13 cellular contexts compared by ENCODE assay signal in genomic region chr19:18171605-18172327, GRCh38. TPM values are rescaled to one million over a fixed set of nuclear protein-coding genes. Genes with fewer than 3 reads are reported as not detected.
DNase-seq lines count a peak whose midpoint lies in the region; ATAC-seq, FAIRE-seq and TF ChIP-seq lines count a peak whose summit lies in the region.
"Had no signal": no experiment of that assay in that cellular context is flagged by ENCODE, and none has a peak within 500 bp of the region (broad histone marks: within the 10 kb centered on the region; RNA-seq: fewer than 3 reads in every experiment).

No MANE protein-coding gene starts in this region.

- no peaks in the 10 kb centered on the region for H3K36me3 Mint-ChIP-seq in T-helper 17 cell (ENCODE audit: low read depth)

- no peak for DNase-seq in heart right ventricle
- DNase-seq in Right ventricle myocardium superior = no peak
- DNase-seq in T-helper 17 cell = no peak
- DNase-seq in HepG2 (ENCODE audit: low spot score) = no peak
- no peak for DNase-seq in cerebellum (ENCODE audit: low spot score)
- DNase-seq in H54 (ENCODE audit: insufficient read length, low spot score) = no peak
- DNase-seq in testis = no peak
- DNase-seq: activated CD4-positive, alpha-beta T cell treated with anti-CD3 and anti-CD28 coated beads, Interleukin-2, amount 50 U/mL, for 4 hours; activated naive CD8-positive, alpha-beta T cell treated with anti-CD3 and anti-CD28 coated beads, Interleukin-2, amount 10 ng/mL, durations not matched to agents 7 days and 5 days; NCI-H510A had no signal

- H3K4me2 ChIP-seq in HepG2 (ENCODE audit: low read depth, low read length) = no peak overlapping the region

- H3K27me3 ChIP-seq in heart right ventricle = no peaks in the 10 kb centered on the region
- no peaks in the 10 kb centered on the region for H3K27me3 ChIP-seq in HepG2 (ENCODE audit: control insufficient read depth in 1 of 2, insufficient read depth in 2 of 2, low read length in 2 of 2)
- no peaks in the 10 kb centered on the region for H3K27me3 ChIP-seq in testis
- H3K27me3 ChIP-seq: ovary had no signal

- peaks cover 21% of the 10 kb centered on the region for H3K4me1 Mint-ChIP-seq in T-helper 17 cell

- TF ChIP-seq POLR2A in HepG2 (IDR thresholded peaks at IDR 0.05; ENCODE audit: insufficient read depth in 1 of 2, low read depth in 2 of 2, low read length in 2 of 2) (peak in 1 of 2 experiments; percentile 39; a peak in 1 of 4 replicates), H54 (IDR thresholded peaks at IDR 0.05; ENCODE audit: low read depth, low read length) (no peak), testis (IDR thresholded peaks at IDR 0.05) (no peak)

- H3K4me3 ChIP-seq in heart right ventricle = no peak overlapping the region
- no peak overlapping the region for H3K4me3 ChIP-seq in HepG2 (replicated peaks in 1 of 3; ENCODE audit: insufficient read depth in 1 of 3, low read depth in 2 of 3, low read length in 3 of 3)
- H3K4me3 ChIP-seq in testis = no peak overlapping the region
- H3K4me3 ChIP-seq: ovary had no signal

- H3K9me3 ChIP-seq in heart right ventricle (no peaks in the 10 kb centered on the region), T-helper 17 cell (ENCODE audit: control insufficient read depth, low read length, poor library complexity, severe bottlenecking) (no peaks in the 10 kb centered on the region), HepG2 (ENCODE audit: low read length) (no peaks in the 10 kb centered on the region), testis (no peaks in the 10 kb centered on the region)
- H3K9me3 ChIP-seq: ovary had no signal

- H2AFZ ChIP-seq in HepG2 (ENCODE audit: low read length) = no peak overlapping the region

- TF ChIP-seq CTCF in heart right ventricle (IDR thresholded peaks at IDR 0.05) = no peak
- TF ChIP-seq CTCF in HepG2 (CRISPR knock-in tag; IDR thresholded peaks at IDR 0.05) = no peak
- no peak for TF ChIP-seq CTCF in testis (IDR thresholded peaks at IDR 0.05)

- ATAC-seq in heart right ventricle = peak in 1 of 8 donors; percentile 15
- ATAC-seq in Right ventricle myocardium superior (ENCODE audit: poor library complexity) = no peak
- no peak for ATAC-seq in T-helper 17 cell
- no peak for ATAC-seq in HepG2
- ATAC-seq in HG03280 (IDR thresholded peaks at IDR 0.05; ENCODE audit: unreplicated experiment) = no peak
- ATAC-seq: left lobe of liver had no signal

- H3K4me1 ChIP-seq in heart right ventricle (peaks cover 0 to 76% (median 19%) of the 10 kb centered on the region in 9 donors), HepG2 (ENCODE audit: insufficient read depth, low read length) (peaks cover 14% of the 10 kb centered on the region), testis (peaks cover 9% of the 10 kb centered on the region)

- peak overlapping the region in 6 of 10 donors; percentile 33 to 96 (median 63) for H3K27ac ChIP-seq in heart right ventricle
- H3K27ac ChIP-seq in HepG2 (ENCODE audit: extremely low read length, insufficient read depth, low read length) = no peak overlapping the region
- H3K27ac ChIP-seq in testis = no peak overlapping the region

- CTCF ChIA-PET in HepG2 (lab: Yijun Ruan, JAX; ENCODE audit: low intra/inter-chr PET ratio, low total read pairs) = no interaction called here

- H3K36me3 ChIP-seq in heart right ventricle = peaks cover 3 to 46% (median 7%) of the 10 kb centered on the region in 9 donors
- H3K36me3 ChIP-seq in HepG2 (replicated peaks in 1 of 2; ENCODE audit: control insufficient read depth in 1 of 2, insufficient read depth in 2 of 2, low read length in 2 of 2) = peaks cover 8 to 24% of the 10 kb centered on the region in 2 experiments
- H3K36me3 ChIP-seq in testis (ENCODE audit: low read depth, missing control alignments) = no peaks in the 10 kb centered on the region
- H3K36me3 ChIP-seq: ovary had no signal

- H3K79me2 ChIP-seq in HepG2 (ENCODE audit: insufficient read depth, low read length) = no peaks in the 10 kb centered on the region

- no TSS peak for BruUV-seq in HepG2 (replicated peaks; lab: Mats Ljungman, UMichigan)

- TF ChIP-seq RAD21 in HepG2 (CRISPR knock-in tag; IDR thresholded peaks at IDR 0.05) = no peak

- intact Hi-C loops in heart right ventricle (cut with DNase I) (no loop called here), Right ventricle myocardium superior (cut with DNase I) (no loop called here), HepG2 (cut with micrococcal nuclease; ENCODE audit: unreplicated experiment) (no loop called here), testis (cut with DNase I; ENCODE audit: low total_unique reads) (no loop called here)

- H3K9ac ChIP-seq in HepG2 (ENCODE audit: insufficient read depth, low read depth, low read length) = no peak overlapping the region

- H3K27ac Mint-ChIP-seq in T-helper 17 cell = peak overlapping the region; percentile 37

- no peaks in the 10 kb centered on the region for H3K27me3 Mint-ChIP-seq in T-helper 17 cell
- H3K27me3 Mint-ChIP-seq: activated naive CD8-positive, alpha-beta T cell treated with anti-CD3 and anti-CD28 coated beads, Interleukin-2, amount 10 ng/mL, durations not matched to agents 7 days and 5 days had no signal

- POLR2A ChIA-PET in HepG2 (lab: Yijun Ruan, JAX) = interaction anchor here (0.7 to 1.7 kb wide), 3 partner anchors 21 to 62 kb away, joined by 3 to 4 read pairs (median 3); partner anchors contain the start of gene MPV17L2

- 0 out of 2 replicates have a peak, but pooled peaks cover 3% of the 10 kb centered on the region for H4K20me1 ChIP-seq in HepG2 (ENCODE audit: insufficient read depth, low read length)

- WGBS in heart right ventricle, 2 donors = 83 to 88% methylated on average over 8 of the region's 8 CpGs
- WGBS in HepG2 (ENCODE audit: low lambda C conversion rate) = 94% methylated on average over 8 of the region's 8 CpGs
- WGBS in testis, 2 donors = 84 to 87% methylated on average over 8 of the region's 8 CpGs

- no peak for TF ChIP-seq EP300 in HepG2 (IDR thresholded peaks at IDR 0.05; ENCODE audit: low read depth in 2 of 2, low read length in 2 of 2)
- no peak for TF ChIP-seq EP300 in HepG2 (CRISPR knock-in tag; IDR thresholded peaks at IDR 0.05; ENCODE audit: borderline replicate concordance)

- FAIRE-seq in HepG2 (lab: Jason Lieb, UNC) = no peak
- FAIRE-seq in H54 (lab: Jason Lieb, UNC) = no peak

- H3K4me3 Mint-ChIP-seq in T-helper 17 cell = no peak overlapping the region
- H3K4me3 Mint-ChIP-seq: activated naive CD8-positive, alpha-beta T cell treated with anti-CD3 and anti-CD28 coated beads, Interleukin-2, amount 10 ng/mL, durations not matched to agents 7 days and 5 days had no signal

- in situ Hi-C loops in HepG2 (cut with HindIII; ENCODE audit: extremely low pct_ligation_motif_present, low pct_unique_long_range_greater_than_20kb) = loop anchor here (10.0 kb wide), 1 partner anchor 167 kb away; the partner anchor contains the start of gene ARRDC2

RNA-seq across cellular contexts. Expression of gene IFI30, which starts 1.8 kb away (rescaled TPM):
- total RNA-seq in heart right ventricle = 100 to 1,000 TPM in 1 of 10 donors, 10 to 100 TPM in 7, 1 to 10 TPM in 2; 6.5 to 241 (median 11.9) TPM
- polyA plus RNA-seq in heart right ventricle = 10 to 100 TPM in 1 of 2 donors, 1 to 10 TPM in 1; 9.7 to 31.2 TPM
- 23.1 TPM for total RNA-seq in Right ventricle myocardium superior
- 10 to 100 TPM; 10.1 to 25.8 TPM for total RNA-seq in T-helper 17 cell
- 41.2 and 79.4 TPM in 2 replicates for total RNA-seq in HepG2 (2016; rRNA removed; fragmentation: Illumina TruSeq; extraction: Trizol)
- total RNA-seq in HepG2 (2016; cell fraction: cytosol; rRNA removed; fragmentation: Illumina TruSeq; extraction: Trizol; ENCODE audit: low read depth) = 49.8 and 56.5 TPM in 2 replicates
- 39.1 and 76.9 TPM in 2 replicates for total RNA-seq in HepG2 (2016; cell fraction: insoluble cytoplasmic fraction; rRNA removed; fragmentation: Illumina TruSeq; extraction: Trizol)
- total RNA-seq in HepG2 (2016; cell fraction: membrane; rRNA removed; fragmentation: Illumina TruSeq; extraction: Trizol) = 32.9 and 35.3 TPM in 2 replicates
- 62.2 and 72.4 TPM in 2 replicates for total RNA-seq in HepG2 (2016; cell fraction: nucleus; rRNA removed; fragmentation: Illumina TruSeq; extraction: Trizol)
- polyA plus RNA-seq in HepG2 (2011; rRNA removed) = 24.7 and 25.0 TPM in 2 replicates
- polyA plus RNA-seq in HepG2 (2011; cell fraction: cytosol; rRNA removed) = 33.2 and 51.0 TPM in 2 replicates
- polyA plus RNA-seq in HepG2 (2011; cell fraction: nucleus; rRNA removed) = 13.2 and 16.2 TPM in 2 replicates
- 13.8 and 14.8 TPM in 2 replicates for polyA plus RNA-seq in HepG2 (2012)
- 68.0 and 80.0 TPM in 2 replicates for polyA plus RNA-seq in HepG2 (2016; cell fraction: cytosol; fragmentation: Illumina TruSeq; extraction: Trizol; ENCODE audit: low read depth)
- 46.2 and 52.2 TPM in 2 replicates for polyA plus RNA-seq in HepG2 (2016; cell fraction: insoluble cytoplasmic fraction; fragmentation: Illumina TruSeq; extraction: Trizol; ENCODE audit: low read depth)
- 28.9 and 31.1 TPM in 2 replicates for polyA plus RNA-seq in HepG2 (2016; cell fraction: membrane; fragmentation: Illumina TruSeq; extraction: Trizol; ENCODE audit: low read depth)
- polyA plus RNA-seq in HepG2 (2016; cell fraction: nucleus; fragmentation: Illumina TruSeq; extraction: Trizol; ENCODE audit: insufficient read depth, low read depth) = 133 TPM in 2 replicates
- polyA minus RNA-seq in HepG2 (2011; rRNA and poly(A)+ RNA removed; ENCODE audit: low replicate concordance) = 49.7 and 255 TPM in 2 replicates
- 11.2 and 23.9 TPM in 2 replicates for polyA minus RNA-seq in HepG2 (2011; cell fraction: cytosol; rRNA and poly(A)+ RNA removed)
- 3.7 and 4.4 TPM in 2 replicates for polyA minus RNA-seq in HepG2 (2011; cell fraction: nucleus; rRNA and poly(A)+ RNA removed)
- 0.54 TPM for total RNA-seq in cerebellum
- total RNA-seq in testis = 1 to 10 TPM; 3.2 to 7.4 TPM
- 47.6 TPM for polyA plus RNA-seq in testis (ENCODE audit: insufficient read depth, low read depth, low replicate concordance)

RNA-seq across cellular contexts. Expression of gene PIK3R2, which starts 18.8 kb away (rescaled TPM):
- total RNA-seq in heart right ventricle = 10 to 100 TPM; 15.7 to 29.1 (median 22.3) TPM
- polyA plus RNA-seq in heart right ventricle = 1 to 10 TPM; 2.3 to 6.7 TPM
- 20.8 TPM for total RNA-seq in Right ventricle myocardium superior
- total RNA-seq in T-helper 17 cell = 1 to 10 TPM; 8.6 to 9.1 TPM
- total RNA-seq in HepG2 (2016; rRNA removed; fragmentation: Illumina TruSeq; extraction: Trizol) = 15.8 and 25.3 TPM in 2 replicates
- total RNA-seq in HepG2 (2016; cell fraction: cytosol; rRNA removed; fragmentation: Illumina TruSeq; extraction: Trizol; ENCODE audit: low read depth) = 13.7 and 16.1 TPM in 2 replicates
- total RNA-seq in HepG2 (2016; cell fraction: insoluble cytoplasmic fraction; rRNA removed; fragmentation: Illumina TruSeq; extraction: Trizol) = 12.5 and 18.3 TPM in 2 replicates
- total RNA-seq in HepG2 (2016; cell fraction: membrane; rRNA removed; fragmentation: Illumina TruSeq; extraction: Trizol) = 33.3 and 40.2 TPM in 2 replicates
- total RNA-seq in HepG2 (2016; cell fraction: nucleus; rRNA removed; fragmentation: Illumina TruSeq; extraction: Trizol) = 14.5 and 18.4 TPM in 2 replicates
- 18.6 and 27.2 TPM in 2 replicates for polyA plus RNA-seq in HepG2 (2011; rRNA removed)
- 17.0 and 21.2 TPM in 2 replicates for polyA plus RNA-seq in HepG2 (2011; cell fraction: cytosol; rRNA removed)
- 35.7 and 42.1 TPM in 2 replicates for polyA plus RNA-seq in HepG2 (2011; cell fraction: nucleus; rRNA removed)
- 39.2 and 39.3 TPM in 2 replicates for polyA plus RNA-seq in HepG2 (2012)
- 8.4 and 11.9 TPM in 2 replicates for polyA plus RNA-seq in HepG2 (2016; cell fraction: cytosol; fragmentation: Illumina TruSeq; extraction: Trizol; ENCODE audit: low read depth)
- polyA plus RNA-seq in HepG2 (2016; cell fraction: insoluble cytoplasmic fraction; fragmentation: Illumina TruSeq; extraction: Trizol; ENCODE audit: low read depth) = 30.5 and 42.6 TPM in 2 replicates
- polyA plus RNA-seq in HepG2 (2016; cell fraction: membrane; fragmentation: Illumina TruSeq; extraction: Trizol; ENCODE audit: low read depth) = 46.8 and 48.0 TPM in 2 replicates
- polyA plus RNA-seq in HepG2 (2016; cell fraction: nucleus; fragmentation: Illumina TruSeq; extraction: Trizol; ENCODE audit: insufficient read depth, low read depth) = 60.8 and 65.6 TPM in 2 replicates
- 18.1 and 22.4 TPM in 2 replicates for polyA minus RNA-seq in HepG2 (2011; rRNA and poly(A)+ RNA removed; ENCODE audit: low replicate concordance)
- polyA minus RNA-seq in HepG2 (2011; cell fraction: cytosol; rRNA and poly(A)+ RNA removed) = 12.0 and 21.3 TPM in 2 replicates
- polyA minus RNA-seq in HepG2 (2011; cell fraction: nucleus; rRNA and poly(A)+ RNA removed) = 12.7 and 19.6 TPM in 2 replicates
- 21.2 TPM for total RNA-seq in cerebellum
- 10 to 100 TPM; 87.6 to 94.3 TPM for total RNA-seq in testis
- polyA plus RNA-seq in testis (ENCODE audit: insufficient read depth, low read depth, low replicate concordance) = 21.0 TPM

RNA-seq across cellular contexts. Expression of gene MPV17L2, which starts 21.3 kb away (rescaled TPM):
- 10 to 100 TPM; 10.6 to 16.5 (median 14.5) TPM for total RNA-seq in heart right ventricle
- polyA plus RNA-seq in heart right ventricle = 10 to 100 TPM; 23.0 to 61.9 TPM
- 9.4 TPM for total RNA-seq in Right ventricle myocardium superior
- 1 to 10 TPM; 3.8 TPM for total RNA-seq in T-helper 17 cell
- total RNA-seq in HepG2 (2016; rRNA removed; fragmentation: Illumina TruSeq; extraction: Trizol) = 13.0 and 16.7 TPM in 2 replicates
- total RNA-seq in HepG2 (2016; cell fraction: cytosol; rRNA removed; fragmentation: Illumina TruSeq; extraction: Trizol; ENCODE audit: low read depth) = 5.8 and 6.2 TPM in 2 replicates
- 13.4 and 17.8 TPM in 2 replicates for total RNA-seq in HepG2 (2016; cell fraction: insoluble cytoplasmic fraction; rRNA removed; fragmentation: Illumina TruSeq; extraction: Trizol)
- 8.3 and 11.1 TPM in 2 replicates for total RNA-seq in HepG2 (2016; cell fraction: membrane; rRNA removed; fragmentation: Illumina TruSeq; extraction: Trizol)
- total RNA-seq in HepG2 (2016; cell fraction: nucleus; rRNA removed; fragmentation: Illumina TruSeq; extraction: Trizol) = 9.2 and 11.2 TPM in 2 replicates
- 12.4 and 13.6 TPM in 2 replicates for polyA plus RNA-seq in HepG2 (2011; rRNA removed)
- 8.7 and 13.2 TPM in 2 replicates for polyA plus RNA-seq in HepG2 (2011; cell fraction: cytosol; rRNA removed)
- polyA plus RNA-seq in HepG2 (2011; cell fraction: nucleus; rRNA removed) = 5.8 and 6.4 TPM in 2 replicates
- 6.0 and 9.4 TPM in 2 replicates for polyA plus RNA-seq in HepG2 (2012)
- 7.8 and 8.4 TPM in 2 replicates for polyA plus RNA-seq in HepG2 (2016; cell fraction: cytosol; fragmentation: Illumina TruSeq; extraction: Trizol; ENCODE audit: low read depth)
- polyA plus RNA-seq in HepG2 (2016; cell fraction: insoluble cytoplasmic fraction; fragmentation: Illumina TruSeq; extraction: Trizol; ENCODE audit: low read depth) = 21.7 TPM in 2 replicates
- polyA plus RNA-seq in HepG2 (2016; cell fraction: membrane; fragmentation: Illumina TruSeq; extraction: Trizol; ENCODE audit: low read depth) = 9.2 and 11.9 TPM in 2 replicates
- 27.8 and 29.4 TPM in 2 replicates for polyA plus RNA-seq in HepG2 (2016; cell fraction: nucleus; fragmentation: Illumina TruSeq; extraction: Trizol; ENCODE audit: insufficient read depth, low read depth)
- 22.3 and 69.9 TPM in 2 replicates for polyA minus RNA-seq in HepG2 (2011; rRNA and poly(A)+ RNA removed; ENCODE audit: low replicate concordance)
- polyA minus RNA-seq in HepG2 (2011; cell fraction: cytosol; rRNA and poly(A)+ RNA removed) = 3.4 and 4.1 TPM in 2 replicates
- 2.5 and 3.7 TPM in 2 replicates for polyA minus RNA-seq in HepG2 (2011; cell fraction: nucleus; rRNA and poly(A)+ RNA removed)
- 2.5 TPM for total RNA-seq in cerebellum
- 10 to 100 TPM; 15.2 to 15.8 TPM for total RNA-seq in testis
- polyA plus RNA-seq in testis (ENCODE audit: insufficient read depth, low read depth, low replicate concordance) = 11.2 TPM

RNA-seq across cellular contexts. Expression of gene RAB3A, which starts 32.1 kb away (rescaled TPM):
- total RNA-seq in heart right ventricle = 10 to 100 TPM; 24.1 to 36.3 (median 31.4) TPM
- 10 to 100 TPM in 1 of 2 donors, 1 to 10 TPM in 1; 7.8 to 16.7 TPM for polyA plus RNA-seq in heart right ventricle
- total RNA-seq in Right ventricle myocardium superior = 26.7 TPM
- total RNA-seq in T-helper 17 cell = 10 to 100 TPM in 1 of 2 donors, 1 to 10 TPM in 1; 7.4 to 15.3 TPM
- 0.53 and 0.58 TPM in 2 replicates for total RNA-seq in HepG2 (2016; rRNA removed; fragmentation: Illumina TruSeq; extraction: Trizol)
- total RNA-seq in HepG2 (2016; cell fraction: cytosol; rRNA removed; fragmentation: Illumina TruSeq; extraction: Trizol; ENCODE audit: low read depth) = 1.5 and 2.4 TPM in 2 replicates
- total RNA-seq in HepG2 (2016; cell fraction: insoluble cytoplasmic fraction; rRNA removed; fragmentation: Illumina TruSeq; extraction: Trizol) = 0.61 and 1.2 TPM in 2 replicates
- total RNA-seq in HepG2 (2016; cell fraction: membrane; rRNA removed; fragmentation: Illumina TruSeq; extraction: Trizol) = 1.4 and 1.8 TPM in 2 replicates
- total RNA-seq in HepG2 (2016; cell fraction: nucleus; rRNA removed; fragmentation: Illumina TruSeq; extraction: Trizol) = 1.0 and 1.4 TPM in 2 replicates
- polyA plus RNA-seq in HepG2 (2011; rRNA removed) = 0.95 and 0.98 TPM in 2 replicates
- 1.4 TPM in 2 replicates for polyA plus RNA-seq in HepG2 (2011; cell fraction: cytosol; rRNA removed)
- 2.7 and 3.2 TPM in 2 replicates for polyA plus RNA-seq in HepG2 (2011; cell fraction: nucleus; rRNA removed)
- 1.8 and 2.1 TPM in 2 replicates for polyA plus RNA-seq in HepG2 (2012)
- polyA plus RNA-seq in HepG2 (2016; cell fraction: cytosol; fragmentation: Illumina TruSeq; extraction: Trizol; ENCODE audit: low read depth) = 0.90 and 0.94 TPM in 2 replicates
- polyA plus RNA-seq in HepG2 (2016; cell fraction: insoluble cytoplasmic fraction; fragmentation: Illumina TruSeq; extraction: Trizol; ENCODE audit: low read depth) = 1.1 and 2.1 TPM in 2 replicates
- polyA plus RNA-seq in HepG2 (2016; cell fraction: membrane; fragmentation: Illumina TruSeq; extraction: Trizol; ENCODE audit: low read depth) = 1.1 TPM in 2 replicates
- polyA plus RNA-seq in HepG2 (2016; cell fraction: nucleus; fragmentation: Illumina TruSeq; extraction: Trizol; ENCODE audit: insufficient read depth, low read depth) = 2.0 and 3.3 TPM in 2 replicates
- 4.2 and 9.4 TPM in 2 replicates for polyA minus RNA-seq in HepG2 (2011; rRNA and poly(A)+ RNA removed; ENCODE audit: low replicate concordance)
- polyA minus RNA-seq in HepG2 (2011; cell fraction: cytosol; rRNA and poly(A)+ RNA removed) = 3.9 and 4.1 TPM in 2 replicates
- 0.64 and 1.2 TPM in 2 replicates for polyA minus RNA-seq in HepG2 (2011; cell fraction: nucleus; rRNA and poly(A)+ RNA removed)
- 35.7 TPM for total RNA-seq in cerebellum
- 1 to 10 TPM; 2.8 to 4.6 TPM for total RNA-seq in testis
- polyA plus RNA-seq in testis (ENCODE audit: insufficient read depth, low read depth, low replicate concordance) = 6.3 TPM

RNA-seq across cellular contexts. Expression of gene PDE4C, which starts 54.5 kb away (rescaled TPM):
- 1 to 10 TPM in 4 of 10 donors, under 1 TPM in 6; 0.30 to 4.2 (median 0.85) TPM for total RNA-seq in heart right ventricle
- polyA plus RNA-seq in heart right ventricle = 1 to 10 TPM; 1.2 to 6.3 TPM
- 1.8 TPM for total RNA-seq in Right ventricle myocardium superior
- total RNA-seq in T-helper 17 cell = under 1 TPM in 1 of 2 donors, not detected in 1; 0.31 TPM
- 0.90 and 1.4 TPM in 2 replicates for total RNA-seq in HepG2 (2016; rRNA removed; fragmentation: Illumina TruSeq; extraction: Trizol)
- total RNA-seq in HepG2 (2016; cell fraction: cytosol; rRNA removed; fragmentation: Illumina TruSeq; extraction: Trizol; ENCODE audit: low read depth) = 0.30 and 0.44 TPM in 2 replicates
- total RNA-seq in HepG2 (2016; cell fraction: insoluble cytoplasmic fraction; rRNA removed; fragmentation: Illumina TruSeq; extraction: Trizol) = 0.49 and 1.5 TPM in 2 replicates
- 0.07 and 0.37 TPM in 2 replicates for total RNA-seq in HepG2 (2016; cell fraction: membrane; rRNA removed; fragmentation: Illumina TruSeq; extraction: Trizol)
- total RNA-seq in HepG2 (2016; cell fraction: nucleus; rRNA removed; fragmentation: Illumina TruSeq; extraction: Trizol) = 1.7 and 2.4 TPM in 2 replicates
- polyA plus RNA-seq in HepG2 (2011; rRNA removed) = 14.0 and 17.9 TPM in 2 replicates
- 3.4 and 4.6 TPM in 2 replicates for polyA plus RNA-seq in HepG2 (2011; cell fraction: cytosol; rRNA removed)
- polyA plus RNA-seq in HepG2 (2011; cell fraction: nucleus; rRNA removed) = 128 and 158 TPM in 2 replicates
- polyA plus RNA-seq in HepG2 (2012) = 2.2 and 3.2 TPM in 2 replicates
- not detected in 2 replicates for polyA plus RNA-seq in HepG2 (2016; cell fraction: cytosol; fragmentation: Illumina TruSeq; extraction: Trizol; ENCODE audit: low read depth)
- 0.33 and 0.37 TPM in 2 replicates for polyA plus RNA-seq in HepG2 (2016; cell fraction: insoluble cytoplasmic fraction; fragmentation: Illumina TruSeq; extraction: Trizol; ENCODE audit: low read depth)
- polyA plus RNA-seq in HepG2 (2016; cell fraction: membrane; fragmentation: Illumina TruSeq; extraction: Trizol; ENCODE audit: low read depth) = not detected in 2 replicates
- 10.9 and 11.5 TPM in 2 replicates for polyA plus RNA-seq in HepG2 (2016; cell fraction: nucleus; fragmentation: Illumina TruSeq; extraction: Trizol; ENCODE audit: insufficient read depth, low read depth)
- polyA minus RNA-seq in HepG2 (2011; rRNA and poly(A)+ RNA removed; ENCODE audit: low replicate concordance) = 0.56 and 12.3 TPM in 2 replicates
- 1.5 and 3.1 TPM in 2 replicates for polyA minus RNA-seq in HepG2 (2011; cell fraction: cytosol; rRNA and poly(A)+ RNA removed)
- polyA minus RNA-seq in HepG2 (2011; cell fraction: nucleus; rRNA and poly(A)+ RNA removed) = 30.4 and 31.1 TPM in 2 replicates
- total RNA-seq in cerebellum = 1.4 TPM
- 10 to 100 TPM in 1 of 2 donors, 1 to 10 TPM in 1; 7.1 to 19.5 TPM for total RNA-seq in testis
- polyA plus RNA-seq in testis (ENCODE audit: insufficient read depth, low read depth, low replicate concordance) = 5.7 TPM

Comparison
In these comparisons a context has a peak if more than half of its experiments do, and no peak if none do; other contexts are left out.
1. H3K27ac ChIP-seq: peak in heart right ventricle (6 of 10); none in HepG2 (single experiment) and testis (0 of 2).